14 cellular contexts compared by ENCODE assay signal in genomic region chr17:39963826-39964225, GRCh38. TPM values are rescaled to one million over a fixed set of nuclear protein-coding genes. Genes with fewer than 3 reads are reported as not detected.
DNase-seq lines count a peak whose midpoint lies in the region; ATAC-seq and TF ChIP-seq lines count a peak whose summit lies in the region.
"Had no signal": no experiment of that assay in that cellular context is flagged by ENCODE, and none has a peak within 500 bp of the region (broad histone marks: within the 10 kb centered on the region; RNA-seq: fewer than 3 reads in every experiment).

No MANE protein-coding gene starts in this region.

- no peaks in the 10 kb centered on the region for H3K36me3 ChIP-seq in brain microvascular endothelial cell (replicated peaks)
- H3K36me3 ChIP-seq: esophagus squamous epithelium had no signal

- peak; percentile 71 for ATAC-seq in CD4-positive, alpha-beta T cell (ENCODE audit: poor library complexity)
- ATAC-seq in T-helper 17 cell (peak; percentile 51), GM19395 (IDR thresholded peaks at IDR 0.05; ENCODE audit: unreplicated experiment) (no peak)
- ATAC-seq: left lobe of liver had no signal

- H3K27ac Mint-ChIP-seq in CD4-positive, alpha-beta T cell, result peak overlapping the region; percentile 30
- peak overlapping the region; percentile 62 for H3K27ac Mint-ChIP-seq in T-helper 17 cell
- H3K27ac Mint-ChIP-seq in dendritic cell treated with granulocyte-macrophage colony-stimulating factor and Interleukin-4, amounts not matched to agents 40 ng/mL and 50 ng/mL, for 4 days, result peak overlapping the region; percentile 10
- H3K27ac Mint-ChIP-seq: nephron progenitor cell had no signal

- no peaks in the 10 kb centered on the region for H3K36me3 Mint-ChIP-seq in CD4-positive, alpha-beta T cell (ENCODE audit: low read depth)
- no peaks in the 10 kb centered on the region for H3K36me3 Mint-ChIP-seq in T-helper 17 cell (ENCODE audit: low read depth)
- H3K36me3 Mint-ChIP-seq in dendritic cell treated with granulocyte-macrophage colony-stimulating factor and Interleukin-4, amounts not matched to agents 40 ng/mL and 50 ng/mL, for 4 days (ENCODE audit: low read depth), result no peaks in the 10 kb centered on the region

- no peaks in the 10 kb centered on the region for H3K27me3 Mint-ChIP-seq in CD4-positive, alpha-beta T cell
- peaks cover 9% of the 10 kb centered on the region for H3K27me3 Mint-ChIP-seq in T-helper 17 cell
- H3K27me3 Mint-ChIP-seq in dendritic cell treated with granulocyte-macrophage colony-stimulating factor and Interleukin-4, amounts not matched to agents 40 ng/mL and 50 ng/mL, for 4 days, result peaks cover 8% of the 10 kb centered on the region

- intact Hi-C loops in CD4-positive, alpha-beta T cell (cut with DNase I, micrococcal nuclease), result loop anchor here in 1 of 2 experiments (1.0 to 5.0 kb wide), 2 partner anchors 16 to 37 kb away; partner anchors contain the start of genes LRRC3C, ORMDL3 and PSMD3
- intact Hi-C loops in dendritic cell treated with granulocyte-macrophage colony-stimulating factor and Interleukin-4, amounts not matched to agents 40 ng/mL and 50 ng/mL, for 4 days (cut with micrococcal nuclease), result no loop called here

- no peak overlapping the region for H3K27ac ChIP-seq in CD4-positive, alpha-beta T cell (ENCODE audit: low read depth, low read length)
- no peak overlapping the region for H3K27ac ChIP-seq in brain microvascular endothelial cell
- H3K27ac ChIP-seq: esophagus squamous epithelium had no signal

- in situ Hi-C loops in brain microvascular endothelial cell (cut with HindIII; ENCODE audit: low pct_ligation_motif_present, low sequenced_read_pairs), result no loop called here

- H3K4me1 Mint-ChIP-seq in CD4-positive, alpha-beta T cell (ENCODE audit: low read depth), result peaks cover 37% of the 10 kb centered on the region
- peaks cover 24% of the 10 kb centered on the region for H3K4me1 Mint-ChIP-seq in T-helper 17 cell
- H3K4me1 Mint-ChIP-seq in dendritic cell treated with granulocyte-macrophage colony-stimulating factor and Interleukin-4, amounts not matched to agents 40 ng/mL and 50 ng/mL, for 4 days (ENCODE audit: low read depth), result peaks cover 72% of the 10 kb centered on the region

- H3K4me3 Mint-ChIP-seq in CD4-positive, alpha-beta T cell, result no peak overlapping the region
- peak overlapping the region; percentile 53 for H3K4me3 Mint-ChIP-seq in T-helper 17 cell
- no peak overlapping the region for H3K4me3 Mint-ChIP-seq in dendritic cell treated with granulocyte-macrophage colony-stimulating factor and Interleukin-4, amounts not matched to agents 40 ng/mL and 50 ng/mL, for 4 days
- H3K4me3 Mint-ChIP-seq: nephron progenitor cell had no signal

- TF ChIP-seq CTCF in CD4-positive, alpha-beta T cell (IDR thresholded peaks at IDR 0.05), result no peak
- no peak for TF ChIP-seq CTCF in brain microvascular endothelial cell (IDR thresholded peaks at IDR 0.05; ENCODE audit: low read depth, low read length, missing control alignments)

- DNase-seq in NCI-H2029 (lab: John Stamatoyannopoulos, UW) (peak; percentile 67), NCI-H2029 treated with DMSO at 0.1 percent for 48 hours (lab: John Stamatoyannopoulos, UW) (no peak), T-helper 17 cell (no peak), amygdala (lab: John Stamatoyannopoulos, UW) (no peak), brain microvascular endothelial cell (no peak)
- peak in 9 of 10 experiments; percentile 16 to 68 (median 42) for DNase-seq in CD4-positive, alpha-beta T cell
- DNase-seq: esophagus squamous epithelium, NCI-H1092 treated with DMSO at 0.1 percent for 48 hours, NCI-H526 treated with DMSO at 0.1 percent for 48 hours, nephron progenitor cell, SHP77 had no signal

- H3K27me3 ChIP-seq in CD4-positive, alpha-beta T cell (ENCODE audit: control insufficient read depth, insufficient read depth, low read length), result no peaks in the 10 kb centered on the region
- H3K27me3 ChIP-seq in brain microvascular endothelial cell (replicated peaks), result no peaks in the 10 kb centered on the region

- no peaks in the 10 kb centered on the region for H3K9me3 Mint-ChIP-seq in CD4-positive, alpha-beta T cell
- no peaks in the 10 kb centered on the region for H3K9me3 Mint-ChIP-seq in dendritic cell treated with granulocyte-macrophage colony-stimulating factor and Interleukin-4, amounts not matched to agents 40 ng/mL and 50 ng/mL, for 4 days
- H3K9me3 Mint-ChIP-seq: nephron progenitor cell had no signal

- H3K4me3 ChIP-seq in brain microvascular endothelial cell (ENCODE audit: low read depth, low read length), result no peak overlapping the region
- H3K4me3 ChIP-seq: esophagus squamous epithelium had no signal

- H3K9me3 ChIP-seq in CD4-positive, alpha-beta T cell (ENCODE audit: control insufficient read depth, low read length), result no peaks in the 10 kb centered on the region
- no peaks in the 10 kb centered on the region for H3K9me3 ChIP-seq in T-helper 17 cell (ENCODE audit: control insufficient read depth, low read length, poor library complexity, severe bottlenecking)
- H3K9me3 ChIP-seq: esophagus squamous epithelium had no signal

- POLR2A ChIA-PET in CD4-positive, alpha-beta T cell (lab: Charles Lee), result interaction anchor here (2.6 kb wide), 1 partner anchor 17 kb away, joined by 16 read pairs; the partner anchor contains the start of gene PSMD3

- CTCF ChIA-PET in CD4-positive, alpha-beta T cell (lab: Charles Lee), result interaction anchor here (1.6 to 2.2 kb wide), 2 partner anchors 16 to 227 kb away, joined by 4 to 10 read pairs; partner anchors contain the start of gene PSMD3

RNA-seq across cellular contexts. Expression of gene GSDMA, which starts 1.0 kb away (rescaled TPM):
- under 1 TPM in 1 of 2 experiments, not detected in 1; 0.14 TPM for total RNA-seq in CD4-positive, alpha-beta T cell
- under 1 TPM in 1 of 2 donors, not detected in 1; 0.26 TPM for total RNA-seq in T-helper 17 cell
- total RNA-seq: left lobe of liver had no signal

RNA-seq across cellular contexts. Expression of gene PSMD3, which starts 16.8 kb away (rescaled TPM):
- 10 to 100 TPM; 66.7 to 71.9 TPM for total RNA-seq in CD4-positive, alpha-beta T cell
- 10 to 100 TPM; 51.8 to 63.9 TPM for total RNA-seq in T-helper 17 cell

RNA-seq across cellular contexts. Expression of gene LRRC3C, which starts 36.3 kb away (rescaled TPM):
- total RNA-seq in CD4-positive, alpha-beta T cell, result not detected
- not detected for total RNA-seq in T-helper 17 cell
- total RNA-seq: esophagus squamous epithelium, left lobe of liver had no signal

RNA-seq across cellular contexts. Expression of gene ORMDL3, which starts 36.4 kb away (rescaled TPM):
- 100 to 1,000 TPM; 103 to 105 TPM for total RNA-seq in CD4-positive, alpha-beta T cell
- total RNA-seq in T-helper 17 cell, result 10 to 100 TPM; 76.0 to 88.9 TPM

RNA-seq across cellular contexts. Expression of gene GSDMB, which starts 45.4 kb away (rescaled TPM):
- total RNA-seq in CD4-positive, alpha-beta T cell, result 10 to 100 TPM; 22.3 to 22.7 TPM
- 10 to 100 TPM; 17.2 to 28.6 TPM for total RNA-seq in T-helper 17 cell

Comparison
In these comparisons a context has a peak if more than half of its experiments do, and no peak if none do; other contexts are left out.
1. DNase-seq: peak in NCI-H2029 (single experiment) and CD4-positive, alpha-beta T cell (9 of 10); none in NCI-H2029 treated with DMSO at 0.1 percent for 48 hours (single experiment), T-helper 17 cell (0 of 3), amygdala (0 of 56) and brain microvascular endothelial cell (single experiment).
2. H3K27ac Mint-ChIP-seq: peak in every context shown above with its lines; median percentile 62 in T-helper 17 cell; 30 in CD4-positive, alpha-beta T cell; 10 in dendritic cell treated with granulocyte-macrophage colony-stimulating factor and Interleukin-4, amounts not matched to agents 40 ng/mL and 50 ng/mL, for 4 days.